In the genomic region with DNA sequence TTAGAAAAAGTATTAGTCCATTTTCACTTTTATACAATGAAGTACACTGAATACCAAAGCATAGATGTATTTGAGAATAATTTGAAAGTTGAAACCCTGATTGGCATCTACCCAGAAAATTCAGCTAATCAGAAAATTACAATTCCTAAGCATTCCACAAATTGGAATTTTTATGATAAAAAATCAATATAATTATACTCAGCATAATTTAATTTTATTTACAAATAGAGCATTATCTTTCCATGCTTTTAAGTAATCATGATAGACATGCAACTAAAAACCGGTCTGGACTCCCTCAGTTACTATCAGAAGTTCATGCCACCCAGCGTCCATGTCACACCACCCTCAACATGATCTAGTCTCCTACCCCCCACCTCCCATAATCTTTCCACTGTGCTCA, we compare ENCODE assay signal across 2 cellular contexts.
TF ChIP-seq lines count a peak whose summit lies in the region.

No MANE protein-coding gene starts in this region.

TF ChIP-seq in WTC11, 78 proteins besides CTCF, POLR2A, EP300 and RAD21 (continued from another document):
- no peak for TF ChIP-seq ATF1 (CRISPR knock-in tag; IDR thresholded peaks at IDR 0.05)
- TF ChIP-seq, protein P1, sequence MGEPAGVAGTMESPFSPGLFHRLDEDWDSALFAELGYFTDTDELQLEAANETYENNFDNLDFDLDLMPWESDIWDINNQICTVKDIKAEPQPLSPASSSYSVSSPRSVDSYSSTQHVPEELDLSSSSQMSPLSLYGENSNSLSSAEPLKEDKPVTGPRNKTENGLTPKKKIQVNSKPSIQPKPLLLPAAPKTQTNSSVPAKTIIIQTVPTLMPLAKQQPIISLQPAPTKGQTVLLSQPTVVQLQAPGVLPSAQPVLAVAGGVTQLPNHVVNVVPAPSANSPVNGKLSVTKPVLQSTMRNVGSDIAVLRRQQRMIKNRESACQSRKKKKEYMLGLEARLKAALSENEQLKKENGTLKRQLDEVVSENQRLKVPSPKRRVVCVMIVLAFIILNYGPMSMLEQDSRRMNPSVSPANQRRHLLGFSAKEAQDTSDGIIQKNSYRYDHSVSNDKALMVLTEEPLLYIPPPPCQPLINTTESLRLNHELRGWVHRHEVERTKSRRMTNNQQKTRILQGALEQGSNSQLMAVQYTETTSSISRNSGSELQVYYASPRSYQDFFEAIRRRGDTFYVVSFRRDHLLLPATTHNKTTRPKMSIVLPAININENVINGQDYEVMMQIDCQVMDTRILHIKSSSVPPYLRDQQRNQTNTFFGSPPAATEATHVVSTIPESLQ (CRISPR knock-in tag; IDR thresholded peaks at IDR 0.05), result no peak
- TF ChIP-seq, protein P2, sequence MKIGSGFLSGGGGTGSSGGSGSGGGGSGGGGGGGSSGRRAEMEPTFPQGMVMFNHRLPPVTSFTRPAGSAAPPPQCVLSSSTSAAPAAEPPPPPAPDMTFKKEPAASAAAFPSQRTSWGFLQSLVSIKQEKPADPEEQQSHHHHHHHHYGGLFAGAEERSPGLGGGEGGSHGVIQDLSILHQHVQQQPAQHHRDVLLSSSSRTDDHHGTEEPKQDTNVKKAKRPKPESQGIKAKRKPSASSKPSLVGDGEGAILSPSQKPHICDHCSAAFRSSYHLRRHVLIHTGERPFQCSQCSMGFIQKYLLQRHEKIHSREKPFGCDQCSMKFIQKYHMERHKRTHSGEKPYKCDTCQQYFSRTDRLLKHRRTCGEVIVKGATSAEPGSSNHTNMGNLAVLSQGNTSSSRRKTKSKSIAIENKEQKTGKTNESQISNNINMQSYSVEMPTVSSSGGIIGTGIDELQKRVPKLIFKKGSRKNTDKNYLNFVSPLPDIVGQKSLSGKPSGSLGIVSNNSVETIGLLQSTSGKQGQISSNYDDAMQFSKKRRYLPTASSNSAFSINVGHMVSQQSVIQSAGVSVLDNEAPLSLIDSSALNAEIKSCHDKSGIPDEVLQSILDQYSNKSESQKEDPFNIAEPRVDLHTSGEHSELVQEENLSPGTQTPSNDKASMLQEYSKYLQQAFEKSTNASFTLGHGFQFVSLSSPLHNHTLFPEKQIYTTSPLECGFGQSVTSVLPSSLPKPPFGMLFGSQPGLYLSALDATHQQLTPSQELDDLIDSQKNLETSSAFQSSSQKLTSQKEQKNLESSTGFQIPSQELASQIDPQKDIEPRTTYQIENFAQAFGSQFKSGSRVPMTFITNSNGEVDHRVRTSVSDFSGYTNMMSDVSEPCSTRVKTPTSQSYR (CRISPR knock-in tag; IDR thresholded peaks at IDR 0.05), result no peak
- TF ChIP-seq, protein P3, sequence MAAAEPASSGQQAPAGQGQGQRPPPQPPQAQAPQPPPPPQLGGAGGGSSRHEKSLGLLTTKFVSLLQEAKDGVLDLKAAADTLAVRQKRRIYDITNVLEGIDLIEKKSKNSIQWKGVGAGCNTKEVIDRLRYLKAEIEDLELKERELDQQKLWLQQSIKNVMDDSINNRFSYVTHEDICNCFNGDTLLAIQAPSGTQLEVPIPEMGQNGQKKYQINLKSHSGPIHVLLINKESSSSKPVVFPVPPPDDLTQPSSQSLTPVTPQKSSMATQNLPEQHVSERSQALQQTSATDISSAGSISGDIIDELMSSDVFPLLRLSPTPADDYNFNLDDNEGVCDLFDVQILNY (CRISPR knock-in tag; IDR thresholded peaks at IDR 0.05), result no peak
- TF ChIP-seq SOX15 (CRISPR knock-in tag; IDR thresholded peaks at IDR 0.05), result no peak

TF ChIP-seq in H1, 55 proteins besides CTCF, POLR2A, EP300 and RAD21 (continued from another document):
- no peak for TF ChIP-seq CREB1 (IDR thresholded peaks at IDR 0.05)
- no peak for TF ChIP-seq NANOG (IDR thresholded peaks at IDR 0.05; ENCODE audit: insufficient read depth, low read depth, low read length, poor library complexity, severe bottlenecking)
- no peak for TF ChIP-seq SP4 (IDR thresholded peaks at IDR 0.05; ENCODE audit: low read length)
- no peak for TF ChIP-seq GTF2F1 (IDR thresholded peaks at IDR 0.05; ENCODE audit: borderline replicate concordance, low read depth, low read length)
- no peak for TF ChIP-seq TCF12 (IDR thresholded peaks at IDR 0.05; ENCODE audit: low read depth, low read length)
- TF ChIP-seq TBP (IDR thresholded peaks at IDR 0.05; ENCODE audit: low read depth, low read length), result no peak
- TF ChIP-seq JUND (IDR thresholded peaks at IDR 0.05; ENCODE audit: low read length), result no peak
- no peak for TF ChIP-seq JUN (IDR thresholded peaks at IDR 0.05; ENCODE audit: low read depth, low read length)
- no peak for TF ChIP-seq SIX5 (IDR thresholded peaks at IDR 0.05; ENCODE audit: low read depth, low read length)
- TF ChIP-seq YY1 (IDR thresholded peaks at IDR 0.05; ENCODE audit: low read depth, low read length), result no peak
- no peak for TF ChIP-seq TAF1 (IDR thresholded peaks at IDR 0.05; ENCODE audit: low read depth, low read length)
- no peak for TF ChIP-seq FOSL1 (IDR thresholded peaks at IDR 0.05; ENCODE audit: insufficient read depth, low read depth, low read length)
- TF ChIP-seq, protein P4, sequence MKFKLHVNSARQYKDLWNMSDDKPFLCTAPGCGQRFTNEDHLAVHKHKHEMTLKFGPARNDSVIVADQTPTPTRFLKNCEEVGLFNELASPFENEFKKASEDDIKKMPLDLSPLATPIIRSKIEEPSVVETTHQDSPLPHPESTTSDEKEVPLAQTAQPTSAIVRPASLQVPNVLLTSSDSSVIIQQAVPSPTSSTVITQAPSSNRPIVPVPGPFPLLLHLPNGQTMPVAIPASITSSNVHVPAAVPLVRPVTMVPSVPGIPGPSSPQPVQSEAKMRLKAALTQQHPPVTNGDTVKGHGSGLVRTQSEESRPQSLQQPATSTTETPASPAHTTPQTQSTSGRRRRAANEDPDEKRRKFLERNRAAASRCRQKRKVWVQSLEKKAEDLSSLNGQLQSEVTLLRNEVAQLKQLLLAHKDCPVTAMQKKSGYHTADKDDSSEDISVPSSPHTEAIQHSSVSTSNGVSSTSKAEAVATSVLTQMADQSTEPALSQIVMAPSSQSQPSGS (IDR thresholded peaks at IDR 0.05; ENCODE audit: low read length), result no peak
- TF ChIP-seq CEBPB (IDR thresholded peaks at IDR 0.05; ENCODE audit: low read depth, low read length), result no peak
- TF ChIP-seq, protein P5, sequence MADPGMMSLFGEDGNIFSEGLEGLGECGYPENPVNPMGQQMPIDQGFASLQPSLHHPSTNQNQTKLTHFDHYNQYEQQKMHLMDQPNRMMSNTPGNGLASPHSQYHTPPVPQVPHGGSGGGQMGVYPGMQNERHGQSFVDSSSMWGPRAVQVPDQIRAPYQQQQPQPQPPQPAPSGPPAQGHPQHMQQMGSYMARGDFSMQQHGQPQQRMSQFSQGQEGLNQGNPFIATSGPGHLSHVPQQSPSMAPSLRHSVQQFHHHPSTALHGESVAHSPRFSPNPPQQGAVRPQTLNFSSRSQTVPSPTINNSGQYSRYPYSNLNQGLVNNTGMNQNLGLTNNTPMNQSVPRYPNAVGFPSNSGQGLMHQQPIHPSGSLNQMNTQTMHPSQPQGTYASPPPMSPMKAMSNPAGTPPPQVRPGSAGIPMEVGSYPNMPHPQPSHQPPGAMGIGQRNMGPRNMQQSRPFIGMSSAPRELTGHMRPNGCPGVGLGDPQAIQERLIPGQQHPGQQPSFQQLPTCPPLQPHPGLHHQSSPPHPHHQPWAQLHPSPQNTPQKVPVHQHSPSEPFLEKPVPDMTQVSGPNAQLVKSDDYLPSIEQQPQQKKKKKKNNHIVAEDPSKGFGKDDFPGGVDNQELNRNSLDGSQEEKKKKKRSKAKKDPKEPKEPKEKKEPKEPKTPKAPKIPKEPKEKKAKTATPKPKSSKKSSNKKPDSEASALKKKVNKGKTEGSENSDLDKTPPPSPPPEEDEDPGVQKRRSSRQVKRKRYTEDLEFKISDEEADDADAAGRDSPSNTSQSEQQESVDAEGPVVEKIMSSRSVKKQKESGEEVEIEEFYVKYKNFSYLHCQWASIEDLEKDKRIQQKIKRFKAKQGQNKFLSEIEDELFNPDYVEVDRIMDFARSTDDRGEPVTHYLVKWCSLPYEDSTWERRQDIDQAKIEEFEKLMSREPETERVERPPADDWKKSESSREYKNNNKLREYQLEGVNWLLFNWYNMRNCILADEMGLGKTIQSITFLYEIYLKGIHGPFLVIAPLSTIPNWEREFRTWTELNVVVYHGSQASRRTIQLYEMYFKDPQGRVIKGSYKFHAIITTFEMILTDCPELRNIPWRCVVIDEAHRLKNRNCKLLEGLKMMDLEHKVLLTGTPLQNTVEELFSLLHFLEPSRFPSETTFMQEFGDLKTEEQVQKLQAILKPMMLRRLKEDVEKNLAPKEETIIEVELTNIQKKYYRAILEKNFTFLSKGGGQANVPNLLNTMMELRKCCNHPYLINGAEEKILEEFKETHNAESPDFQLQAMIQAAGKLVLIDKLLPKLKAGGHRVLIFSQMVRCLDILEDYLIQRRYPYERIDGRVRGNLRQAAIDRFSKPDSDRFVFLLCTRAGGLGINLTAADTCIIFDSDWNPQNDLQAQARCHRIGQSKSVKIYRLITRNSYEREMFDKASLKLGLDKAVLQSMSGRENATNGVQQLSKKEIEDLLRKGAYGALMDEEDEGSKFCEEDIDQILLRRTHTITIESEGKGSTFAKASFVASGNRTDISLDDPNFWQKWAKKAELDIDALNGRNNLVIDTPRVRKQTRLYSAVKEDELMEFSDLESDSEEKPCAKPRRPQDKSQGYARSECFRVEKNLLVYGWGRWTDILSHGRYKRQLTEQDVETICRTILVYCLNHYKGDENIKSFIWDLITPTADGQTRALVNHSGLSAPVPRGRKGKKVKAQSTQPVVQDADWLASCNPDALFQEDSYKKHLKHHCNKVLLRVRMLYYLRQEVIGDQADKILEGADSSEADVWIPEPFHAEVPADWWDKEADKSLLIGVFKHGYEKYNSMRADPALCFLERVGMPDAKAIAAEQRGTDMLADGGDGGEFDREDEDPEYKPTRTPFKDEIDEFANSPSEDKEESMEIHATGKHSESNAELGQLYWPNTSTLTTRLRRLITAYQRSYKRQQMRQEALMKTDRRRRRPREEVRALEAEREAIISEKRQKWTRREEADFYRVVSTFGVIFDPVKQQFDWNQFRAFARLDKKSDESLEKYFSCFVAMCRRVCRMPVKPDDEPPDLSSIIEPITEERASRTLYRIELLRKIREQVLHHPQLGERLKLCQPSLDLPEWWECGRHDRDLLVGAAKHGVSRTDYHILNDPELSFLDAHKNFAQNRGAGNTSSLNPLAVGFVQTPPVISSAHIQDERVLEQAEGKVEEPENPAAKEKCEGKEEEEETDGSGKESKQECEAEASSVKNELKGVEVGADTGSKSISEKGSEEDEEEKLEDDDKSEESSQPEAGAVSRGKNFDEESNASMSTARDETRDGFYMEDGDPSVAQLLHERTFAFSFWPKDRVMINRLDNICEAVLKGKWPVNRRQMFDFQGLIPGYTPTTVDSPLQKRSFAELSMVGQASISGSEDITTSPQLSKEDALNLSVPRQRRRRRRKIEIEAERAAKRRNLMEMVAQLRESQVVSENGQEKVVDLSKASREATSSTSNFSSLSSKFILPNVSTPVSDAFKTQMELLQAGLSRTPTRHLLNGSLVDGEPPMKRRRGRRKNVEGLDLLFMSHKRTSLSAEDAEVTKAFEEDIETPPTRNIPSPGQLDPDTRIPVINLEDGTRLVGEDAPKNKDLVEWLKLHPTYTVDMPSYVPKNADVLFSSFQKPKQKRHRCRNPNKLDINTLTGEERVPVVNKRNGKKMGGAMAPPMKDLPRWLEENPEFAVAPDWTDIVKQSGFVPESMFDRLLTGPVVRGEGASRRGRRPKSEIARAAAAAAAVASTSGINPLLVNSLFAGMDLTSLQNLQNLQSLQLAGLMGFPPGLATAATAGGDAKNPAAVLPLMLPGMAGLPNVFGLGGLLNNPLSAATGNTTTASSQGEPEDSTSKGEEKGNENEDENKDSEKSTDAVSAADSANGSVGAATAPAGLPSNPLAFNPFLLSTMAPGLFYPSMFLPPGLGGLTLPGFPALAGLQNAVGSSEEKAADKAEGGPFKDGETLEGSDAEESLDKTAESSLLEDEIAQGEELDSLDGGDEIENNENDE (IDR thresholded peaks at IDR 0.05; ENCODE audit: insufficient replicate concordance, low read length), result no peak
- TF ChIP-seq, protein P6, sequence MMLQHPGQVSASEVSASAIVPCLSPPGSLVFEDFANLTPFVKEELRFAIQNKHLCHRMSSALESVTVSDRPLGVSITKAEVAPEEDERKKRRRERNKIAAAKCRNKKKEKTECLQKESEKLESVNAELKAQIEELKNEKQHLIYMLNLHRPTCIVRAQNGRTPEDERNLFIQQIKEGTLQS (IDR thresholded peaks at IDR 0.05; ENCODE audit: insufficient read depth, low read depth, low read length), result no peak
- no peak for TF ChIP-seq RFX5 (IDR thresholded peaks at IDR 0.05; ENCODE audit: borderline replicate concordance, low read depth, low read length)
